10 cellular contexts compared by ENCODE assay signal in genomic region chr6:73655341-73655917, GRCh38. TPM values are rescaled to one million over a fixed set of nuclear protein-coding genes. Genes with fewer than 3 reads are reported as not detected.
DNase-seq lines count a peak whose midpoint lies in the region; ATAC-seq, FAIRE-seq and TF ChIP-seq lines count a peak whose summit lies in the region.
"Had no signal": no experiment of that assay in that cellular context is flagged by ENCODE, and none has a peak within 500 bp of the region (broad histone marks: within the 10 kb centered on the region; RNA-seq: fewer than 3 reads in every experiment).

No MANE protein-coding gene starts in this region.

- H3K36me3 Mint-ChIP-seq in activated T-cell treated with anti-CD3 and anti-CD28 coated beads, Interleukin-2, amount 50 U/mL, for 24 hours (ENCODE audit: low read depth) = peaks cover 15% of the 10 kb centered on the region
- H3K36me3 Mint-ChIP-seq in activated T-helper 1 cell treated with anti-CD3 and anti-CD28 coated beads, Interleukin-12 subunit alpha, Interleukin-12 subunit beta, Interleukin-2, Interleukin-4 antibody, amounts not matched to agents 30 ng/mL and 10 ng/mL and 1 ng/mL, durations not matched to agents 14 hours and 24 hours and 36 hours (ENCODE audit: low read depth) = peaks cover 2% of the 10 kb centered on the region

- H3K4me3 ChIP-seq in kidney (ENCODE audit: low read length in 2 of 2) (peak overlapping the region; percentile 85 to 94), tibial artery (peak overlapping the region; percentile 91 to 100)

- peak overlapping the region; percentile 98 for H3K27ac Mint-ChIP-seq in activated T-cell treated with anti-CD3 and anti-CD28 coated beads, Interleukin-2, amount 50 U/mL, for 24 hours
- H3K27ac Mint-ChIP-seq in activated T-helper 1 cell treated with anti-CD3 and anti-CD28 coated beads, Interleukin-12 subunit alpha, Interleukin-12 subunit beta, Interleukin-2, Interleukin-4 antibody, amounts not matched to agents 30 ng/mL and 10 ng/mL and 1 ng/mL, durations not matched to agents 14 hours and 24 hours and 36 hours = no peak overlapping the region

- no peak for DNase-seq in activated T-cell treated with anti-CD3 and anti-CD28 coated beads, Interleukin-2, amount 50 U/mL, for 24 hours
- DNase-seq in activated T-cell treated with anti-CD3 and anti-CD28 coated beads, Interleukin-2, amount 50 U/mL, for 48 hours = no peak
- DNase-seq in activated T-helper 1 cell treated with anti-CD3 and anti-CD28 coated beads, Interleukin-12 subunit alpha, Interleukin-12 subunit beta, Interleukin-2, Interleukin-4 antibody, amounts not matched to agents 30 ng/mL and 10 ng/mL and 1 ng/mL, durations not matched to agents 14 hours and 24 hours and 36 hours (ENCODE audit: low spot score) = no peak
- DNase-seq in kidney = no peak
- no peak for DNase-seq in tibial artery
- no peak for DNase-seq in DMS 273 (lab: John Stamatoyannopoulos, UW; ENCODE audit: unreplicated experiment)
- DNase-seq: NCI-H1105 had no signal

- no peak for ATAC-seq in HG02973 (IDR thresholded peaks at IDR 0.05; ENCODE audit: unreplicated experiment)
- no peak for ATAC-seq in GM18909 (IDR thresholded peaks at IDR 0.05; ENCODE audit: poor library complexity, unreplicated experiment)

- peaks cover 39% of the 10 kb centered on the region for H3K4me1 Mint-ChIP-seq in activated T-cell treated with anti-CD3 and anti-CD28 coated beads, Interleukin-2, amount 50 U/mL, for 24 hours (ENCODE audit: low read depth)
- H3K4me1 Mint-ChIP-seq in activated T-helper 1 cell treated with anti-CD3 and anti-CD28 coated beads, Interleukin-12 subunit alpha, Interleukin-12 subunit beta, Interleukin-2, Interleukin-4 antibody, amounts not matched to agents 30 ng/mL and 10 ng/mL and 1 ng/mL, durations not matched to agents 14 hours and 24 hours and 36 hours (ENCODE audit: low read depth) = peaks cover 25% of the 10 kb centered on the region

- peak overlapping the region; percentile 98 for H3K4me3 Mint-ChIP-seq in activated T-cell treated with anti-CD3 and anti-CD28 coated beads, Interleukin-2, amount 50 U/mL, for 24 hours
- H3K4me3 Mint-ChIP-seq in activated T-helper 1 cell treated with anti-CD3 and anti-CD28 coated beads, Interleukin-12 subunit alpha, Interleukin-12 subunit beta, Interleukin-2, Interleukin-4 antibody, amounts not matched to agents 30 ng/mL and 10 ng/mL and 1 ng/mL, durations not matched to agents 14 hours and 24 hours and 36 hours = peak overlapping the region; percentile 73

- intact Hi-C loops in activated T-helper 1 cell treated with anti-CD3 and anti-CD28 coated beads, Interleukin-12 subunit alpha, Interleukin-12 subunit beta, Interleukin-2, Interleukin-4 antibody, amounts not matched to agents 30 ng/mL and 10 ng/mL and 1 ng/mL, durations not matched to agents 14 hours and 24 hours and 36 hours (cut with micrococcal nuclease) = loop anchor here (2.0 kb wide), 2 partner anchors 393 to 1035 kb away; partner anchors contain the start of gene KHDC1
- intact Hi-C loops in kidney (cut with DNase I) = no loop called here
- intact Hi-C loops in tibial artery (cut with DNase I; ENCODE audit: low total_unique reads) = no loop called here

- H3K27ac ChIP-seq in kidney (ENCODE audit: low read depth in 2 of 2, low read length in 2 of 2) = peak overlapping the region in 1 of 2 donors; percentile 99
- peak overlapping the region; percentile 98 to 99 for H3K27ac ChIP-seq in tibial artery
- H3K27ac ChIP-seq: SK-N-MC had no signal

- H3K4me1 ChIP-seq in kidney (ENCODE audit: control insufficient read depth in 1 of 2, insufficient read depth in 1 of 2, low read depth in 1 of 2, low read length in 2 of 2) = peaks cover 0 to 3% of the 10 kb centered on the region in 2 donors
- peaks cover 0 to 21% (median 8%) of the 10 kb centered on the region in 4 donors for H3K4me1 ChIP-seq in tibial artery

- peak overlapping the region in 1 of 2 donors; percentile 89 for H3K9ac ChIP-seq in kidney (ENCODE audit: low read length in 2 of 2)

- no peaks in the 10 kb centered on the region for H3K9me3 Mint-ChIP-seq in activated T-cell treated with anti-CD3 and anti-CD28 coated beads, Interleukin-2, amount 50 U/mL, for 24 hours
- no peaks in the 10 kb centered on the region for H3K9me3 Mint-ChIP-seq in activated T-helper 1 cell treated with anti-CD3 and anti-CD28 coated beads, Interleukin-12 subunit alpha, Interleukin-12 subunit beta, Interleukin-2, Interleukin-4 antibody, amounts not matched to agents 30 ng/mL and 10 ng/mL and 1 ng/mL, durations not matched to agents 14 hours and 24 hours and 36 hours

- H3K27me3 ChIP-seq in tibial artery = no peaks in the 10 kb centered on the region

- H3K36me3 ChIP-seq in kidney (ENCODE audit: control insufficient read depth in 1 of 2, insufficient read depth in 2 of 2, low read length in 2 of 2) (no peaks in the 10 kb centered on the region), tibial artery (peaks cover 0 to 5% (median 0%) of the 10 kb centered on the region in 3 donors)

- no peak for FAIRE-seq in kidney (lab: Jason Lieb, UNC)

- no peaks in the 10 kb centered on the region for H3K27me3 Mint-ChIP-seq in activated T-cell treated with anti-CD3 and anti-CD28 coated beads, Interleukin-2, amount 50 U/mL, for 24 hours
- no peaks in the 10 kb centered on the region for H3K27me3 Mint-ChIP-seq in activated T-helper 1 cell treated with anti-CD3 and anti-CD28 coated beads, Interleukin-12 subunit alpha, Interleukin-12 subunit beta, Interleukin-2, Interleukin-4 antibody, amounts not matched to agents 30 ng/mL and 10 ng/mL and 1 ng/mL, durations not matched to agents 14 hours and 24 hours and 36 hours (ENCODE audit: insufficient read depth)

- TF ChIP-seq CTCF in kidney (IDR thresholded peaks at IDR 0.05; ENCODE audit: borderline replicate concordance, extremely low read depth, insufficient read depth) (no peak), tibial artery (IDR thresholded peaks at IDR 0.05) (no peak)

- H3K9me3 ChIP-seq in kidney (ENCODE audit: control insufficient read depth in 1 of 2, low read length in 2 of 2) = no peaks in the 10 kb centered on the region
- H3K9me3 ChIP-seq in tibial artery = no peaks in the 10 kb centered on the region

RNA-seq across cellular contexts. Expression of gene SLC17A5, which starts 1.6 kb away (rescaled TPM):
- 4.5 and 5.1 TPM in 2 replicates for total RNA-seq in activated T-helper 1 cell treated with anti-CD3 and anti-CD28 coated beads, Interleukin-12 subunit alpha, Interleukin-12 subunit beta, Interleukin-2, Interleukin-4 antibody, amounts not matched to agents 30 ng/mL and 10 ng/mL and 1 ng/mL, durations not matched to agents 14 hours and 24 hours and 36 hours
- 15.5 TPM for total RNA-seq in kidney
- 18.2 TPM for polyA plus RNA-seq in kidney (ENCODE audit: insufficient read depth, low read depth, low replicate concordance)

RNA-seq across cellular contexts. Expression of gene CD109, which starts 40.6 kb away (rescaled TPM):
- 27.1 and 29.3 TPM in 2 replicates for total RNA-seq in activated T-helper 1 cell treated with anti-CD3 and anti-CD28 coated beads, Interleukin-12 subunit alpha, Interleukin-12 subunit beta, Interleukin-2, Interleukin-4 antibody, amounts not matched to agents 30 ng/mL and 10 ng/mL and 1 ng/mL, durations not matched to agents 14 hours and 24 hours and 36 hours
- 19.0 TPM for total RNA-seq in kidney
- 3.7 TPM for polyA plus RNA-seq in kidney (ENCODE audit: insufficient read depth, low read depth, low replicate concordance)
